Comparison of ENCODE assay signal across 25 cellular contexts in genomic region chr10:70913546-70914240, GRCh38.
"Had no signal": no experiment of that assay in that cellular context is flagged by ENCODE, and none has a peak within 500 bp of the region (broad histone marks: within the 10 kb centered on the region; RNA-seq: fewer than 3 reads in every experiment).

No MANE protein-coding gene starts in this region.

- H3K36me3 ChIP-seq: brain microvascular endothelial cell, gastroesophageal sphincter, heart left ventricle had no signal

- H3K27me3 Mint-ChIP-seq: activated naive CD8-positive, alpha-beta T cell treated with anti-CD3 and anti-CD28 coated beads, Interleukin-2, amount 50 U/mL, for 24 hours had no signal

- H3K4me3 Mint-ChIP-seq: activated CD8-positive, alpha-beta T cell treated with anti-CD3 and anti-CD28 coated beads, Interleukin-2, amount 10 ng/mL, durations not matched to agents 7 days and 5 days; activated naive CD8-positive, alpha-beta T cell treated with anti-CD3 and anti-CD28 coated beads, Interleukin-2, amount 50 U/mL, for 24 hours; activated T-helper 1 cell treated with anti-CD3 and anti-CD28 coated beads, Interleukin-12 subunit alpha, Interleukin-12 subunit beta, Interleukin-2, Interleukin-4 antibody, amounts not matched to agents 30 ng/mL and 10 ng/mL and 1 ng/mL, durations not matched to agents 14 hours and 24 hours and 36 hours; central memory CD8-positive, alpha-beta T cell; mesothelial cell of epicardium; T-cell; T-helper 2 cell treated with Interferon-gamma antibody and Interleukin-4, amounts not matched to agents 5 μg/mL and 100 μg/mL, for 36 hours had no signal

- H3K4me3 ChIP-seq: coronary artery, gastroesophageal sphincter, heart left ventricle, SK-N-MC, testis had no signal

- H3K36me3 Mint-ChIP-seq: mesothelial cell of epicardium; naive thymus-derived CD8-positive, alpha-beta T cell; T-cell had no signal

- H3K27ac ChIP-seq: brain microvascular endothelial cell, coronary artery, epithelial cell of prostate, gastroesophageal sphincter, heart left ventricle, SK-N-MC, testis, VCaP had no signal

- H3K9me3 Mint-ChIP-seq: activated naive CD8-positive, alpha-beta T cell treated with anti-CD3 and anti-CD28 coated beads, Interleukin-2, amount 50 U/mL, for 24 hours; activated T-helper 1 cell treated with anti-CD3 and anti-CD28 coated beads, Interleukin-12 subunit alpha, Interleukin-12 subunit beta, Interleukin-2, Interleukin-4 antibody, amounts not matched to agents 30 ng/mL and 10 ng/mL and 1 ng/mL, durations not matched to agents 14 hours and 24 hours and 36 hours; central memory CD8-positive, alpha-beta T cell; mesothelial cell of epicardium; T-helper 2 cell treated with Interferon-gamma antibody and Interleukin-4, amounts not matched to agents 5 μg/mL and 100 μg/mL, for 36 hours had no signal

- H3K27ac Mint-ChIP-seq: activated CD8-positive, alpha-beta T cell treated with anti-CD3 and anti-CD28 coated beads, Interleukin-2, amount 10 ng/mL, durations not matched to agents 7 days and 5 days; activated naive CD8-positive, alpha-beta T cell treated with anti-CD3 and anti-CD28 coated beads, Interleukin-2, amount 50 U/mL, for 24 hours; activated T-helper 1 cell treated with anti-CD3 and anti-CD28 coated beads, Interleukin-12 subunit alpha, Interleukin-12 subunit beta, Interleukin-2, Interleukin-4 antibody, amounts not matched to agents 30 ng/mL and 10 ng/mL and 1 ng/mL, durations not matched to agents 14 hours and 24 hours and 36 hours; mesothelial cell of epicardium; naive thymus-derived CD8-positive, alpha-beta T cell; T-cell; T-helper 2 cell treated with Interferon-gamma antibody and Interleukin-4, amounts not matched to agents 5 μg/mL and 100 μg/mL, for 36 hours had no signal

- H3K27me3 ChIP-seq: gastroesophageal sphincter, testis had no signal

- H3K9me3 ChIP-seq: gastroesophageal sphincter, heart left ventricle, testis had no signal

- H3K4me1 Mint-ChIP-seq: activated naive CD8-positive, alpha-beta T cell treated with anti-CD3 and anti-CD28 coated beads, Interleukin-2, amount 50 U/mL, for 24 hours; central memory CD8-positive, alpha-beta T cell; T-cell had no signal

- H3K4me1 ChIP-seq: heart left ventricle, testis had no signal

- DNase-seq: activated CD4-positive, alpha-beta T cell treated with anti-CD3 and anti-CD28 coated beads, Interleukin-2, amount 50 U/mL, for 1 hour; activated CD4-positive, CD25-positive, alpha-beta regulatory T cell treated with anti-CD3 and anti-CD28 coated beads, Interleukin-2, amount 50 U/mL, for 72 hours; activated CD8-positive, alpha-beta T cell treated with anti-CD3 and anti-CD28 coated beads, Interleukin-2, amount 10 ng/mL, durations not matched to agents 7 days and 5 days; activated gamma-delta T cell; activated naive CD4-positive, alpha-beta T cell treated with anti-CD3 and anti-CD28 coated beads, Interleukin-2, amount 50 U/mL, for 16 hours; activated naive CD8-positive, alpha-beta T cell treated with anti-CD3 and anti-CD28 coated beads, Interleukin-2, amount 50 U/mL, for 24 hours; anterior cingulate cortex; brain microvascular endothelial cell; islet precursor cell; stimulated activated CD4-positive, alpha-beta T cell treated with anti-CD3 and anti-CD28 coated beads, Interleukin-4, amount 100 ng/mL, for 1 hour; stimulated activated naive CD4-positive, alpha-beta T cell; T-cell; testis; trophoblast cell had no signal

- ATAC-seq: activated CD8-positive, alpha-beta T cell treated with anti-CD3 and anti-CD28 coated beads, Interleukin-2, amount 10 ng/mL, durations not matched to agents 7 days and 5 days; activated naive CD8-positive, alpha-beta T cell treated with anti-CD3 and anti-CD28 coated beads, Interleukin-2, amount 50 U/mL, for 24 hours; gastroesophageal sphincter; heart left ventricle; naive thymus-derived CD8-positive, alpha-beta T cell; T-cell had no signal
